ENCODE assay signal across 19 cellular contexts in the genomic region with DNA sequence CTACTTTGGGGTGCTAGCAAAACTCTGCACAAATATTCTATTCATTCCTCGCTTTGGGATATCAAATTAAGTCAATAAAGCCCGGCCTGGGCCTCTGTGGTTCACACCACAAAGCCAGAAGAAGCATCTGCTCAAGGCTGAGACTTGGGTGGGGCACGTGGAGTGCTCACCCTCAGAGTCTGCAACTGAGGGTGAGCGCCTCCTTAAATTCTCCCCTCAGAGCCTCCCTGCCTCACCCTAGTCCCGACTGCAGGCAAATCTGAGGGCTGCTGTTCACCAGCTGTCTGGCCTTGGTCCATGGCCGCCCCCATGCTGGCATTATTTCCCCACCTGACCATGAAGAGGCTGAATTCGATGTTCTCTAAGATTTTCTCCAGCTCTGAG. TPM values are rescaled to one million over a fixed set of nuclear protein-coding genes. Genes with fewer than 3 reads are reported as not detected.
A peak's percentile ranks its signal among the peaks of the same experiment; 100 is the strongest.
DNase-seq lines count a peak whose midpoint lies in the region; ATAC-seq and TF ChIP-seq lines count a peak whose summit lies in the region.
"Had no signal": no experiment of that assay in that cellular context is flagged by ENCODE, and none has a peak within 500 bp of the region (broad histone marks: within the 10 kb centered on the region; RNA-seq: fewer than 3 reads in every experiment).

No MANE protein-coding gene starts in this region.

- peak overlapping the region; percentile 54 for H3K4me3 Mint-ChIP-seq in activated naive CD8-positive, alpha-beta T cell
- H3K4me3 Mint-ChIP-seq in activated naive CD8-positive, alpha-beta T cell treated with anti-CD3 and anti-CD28 coated beads for 36 hours: no peak overlapping the region
- H3K4me3 Mint-ChIP-seq in brain (peak overlapping the region in 4 of 5 experiments; percentile 52 to 88 (median 63)), type B pancreatic cell (peak overlapping the region; percentile 70)
- peak overlapping the region in 6 of 10 donors; percentile 7 to 64 (median 45) for H3K4me3 Mint-ChIP-seq in naive thymus-derived CD8-positive, alpha-beta T cell
- H3K4me3 Mint-ChIP-seq: HFFc6 had no signal

- TF ChIP-seq CTCF in brain (conservative IDR thresholded peaks at IDR 0.05) (no peak), type B pancreatic cell (conservative IDR thresholded peaks at IDR 0.05) (no peak)

- no peak overlapping the region for H3K27ac Mint-ChIP-seq in activated naive CD8-positive, alpha-beta T cell
- H3K27ac Mint-ChIP-seq in activated naive CD8-positive, alpha-beta T cell treated with anti-CD3 and anti-CD28 coated beads for 36 hours: no peak overlapping the region
- H3K27ac Mint-ChIP-seq in brain (no peak overlapping the region), type B pancreatic cell (no peak overlapping the region)
- H3K27ac Mint-ChIP-seq in naive thymus-derived CD8-positive, alpha-beta T cell: no peak overlapping the region
- H3K27ac Mint-ChIP-seq: CD8-positive, alpha-beta T cell; HFFc6 had no signal

- H3K9me3 Mint-ChIP-seq in activated naive CD8-positive, alpha-beta T cell (ENCODE audit: low read depth): no peaks in the 10 kb centered on the region
- no peaks in the 10 kb centered on the region for H3K9me3 Mint-ChIP-seq in activated naive CD8-positive, alpha-beta T cell treated with anti-CD3 and anti-CD28 coated beads for 36 hours
- H3K9me3 Mint-ChIP-seq in brain (peaks cover 0 to 8% (median 0%) of the 10 kb centered on the region in 5 experiments), type B pancreatic cell (no peaks in the 10 kb centered on the region)
- peaks cover 0 to 1% (median 0%) of the 10 kb centered on the region in 9 donors for H3K9me3 Mint-ChIP-seq in naive thymus-derived CD8-positive, alpha-beta T cell
- H3K9me3 Mint-ChIP-seq: CD8-positive, alpha-beta T cell; HFFc6 had no signal

- peaks cover 36% of the 10 kb centered on the region for H3K27me3 Mint-ChIP-seq in activated naive CD8-positive, alpha-beta T cell
- peaks cover 59% of the 10 kb centered on the region for H3K27me3 Mint-ChIP-seq in activated naive CD8-positive, alpha-beta T cell treated with anti-CD3 and anti-CD28 coated beads for 36 hours
- H3K27me3 Mint-ChIP-seq in brain (peaks cover 70% of the 10 kb centered on the region), type B pancreatic cell (peaks cover 83% of the 10 kb centered on the region)
- H3K27me3 Mint-ChIP-seq in naive thymus-derived CD8-positive, alpha-beta T cell: peaks cover 34 to 74% (median 54%) of the 10 kb centered on the region in 5 donors

- no peaks in the 10 kb centered on the region for H3K36me3 Mint-ChIP-seq in activated naive CD8-positive, alpha-beta T cell
- H3K36me3 Mint-ChIP-seq in activated naive CD8-positive, alpha-beta T cell treated with anti-CD3 and anti-CD28 coated beads for 36 hours: no peaks in the 10 kb centered on the region
- H3K36me3 Mint-ChIP-seq in brain: no peaks in the 10 kb centered on the region
- H3K36me3 Mint-ChIP-seq in naive thymus-derived CD8-positive, alpha-beta T cell: peaks cover 0 to 3% (median 0%) of the 10 kb centered on the region in 3 donors
- no peaks in the 10 kb centered on the region for H3K36me3 Mint-ChIP-seq in type B pancreatic cell
- H3K36me3 Mint-ChIP-seq: CD8-positive, alpha-beta T cell had no signal

- peaks cover 14% of the 10 kb centered on the region for H3K4me1 Mint-ChIP-seq in activated naive CD8-positive, alpha-beta T cell (ENCODE audit: low read depth)
- peaks cover 8% of the 10 kb centered on the region for H3K4me1 Mint-ChIP-seq in activated naive CD8-positive, alpha-beta T cell treated with anti-CD3 and anti-CD28 coated beads for 36 hours
- peaks cover 25% of the 10 kb centered on the region for H3K4me1 Mint-ChIP-seq in brain
- peaks cover 14 to 31% (median 17%) of the 10 kb centered on the region in 4 donors for H3K4me1 Mint-ChIP-seq in naive thymus-derived CD8-positive, alpha-beta T cell
- peaks cover 5% of the 10 kb centered on the region for H3K4me1 Mint-ChIP-seq in type B pancreatic cell (ENCODE audit: unreplicated experiment)

- H3K27me3 ChIP-seq in H7 (ENCODE audit: control insufficient read depth, insufficient read depth, low read length): peaks cover 69% of the 10 kb centered on the region

- no peak for DNase-seq in activated naive CD8-positive, alpha-beta T cell treated with anti-CD3 and anti-CD28 coated beads for 36 hours
- DNase-seq in naive thymus-derived CD8-positive, alpha-beta T cell: no peak
- DNase-seq in type B pancreatic cell (ENCODE audit: extremely low spot score, unreplicated experiment) (no peak), H7 (no peak), NCI-H446 treated with DMSO at 0.1 percent for 48 hours (lab: John Stamatoyannopoulos, UW) (no peak), NCI-H526 treated with DMSO at 0.1 percent for 48 hours (lab: John Stamatoyannopoulos, UW) (no peak)
- DNase-seq: CD8-positive, alpha-beta T cell; DND-41; GDM1; GOT3; HFFc6; IMR-90; NCI-H187; NK-92 treated with Interleukin-12 subunit alpha and Interleukin-12 subunit beta, amount 100 ng/mL, for 24 hours; OCI-M1 had no signal

- no peaks in the 10 kb centered on the region for H3K36me3 ChIP-seq in H7 (replicated peaks; ENCODE audit: control insufficient read depth, insufficient read depth, low read length)

- POLR2A ChIA-PET in naive thymus-derived CD8-positive, alpha-beta T cell (lab: Charles Lee): no interaction called here

- no peak overlapping the region for H3K4me3 ChIP-seq in H7 (ENCODE audit: insufficient read depth, low read depth, low read length)

- no peak for ATAC-seq in naive thymus-derived CD8-positive, alpha-beta T cell
- ATAC-seq: CD8-positive, alpha-beta T cell had no signal

RNA-seq across cellular contexts. Expression of a gene that starts 1.7 kb away (rescaled TPM):
- total RNA-seq in activated naive CD8-positive, alpha-beta T cell treated with anti-CD3 and anti-CD28 coated beads for 36 hours: not detected
- polyA plus RNA-seq in brain (ENCODE audit: insufficient read depth, low read depth, low replicate concordance): 10.1 TPM
- total RNA-seq in naive thymus-derived CD8-positive, alpha-beta T cell: not detected
- not detected for polyA plus RNA-seq in naive thymus-derived CD8-positive, alpha-beta T cell
- 2.6 and 3.3 TPM in 2 replicates for total RNA-seq in type B pancreatic cell (ENCODE audit: low replicate concordance)
- 0.67 and 0.76 TPM in 2 replicates for total RNA-seq in H7 (2014; rRNA removed; shearing (Covaris generic))
- total RNA-seq: CD8-positive, alpha-beta T cell; HFFc6; IMR-90; LHCN-M2; RPMI7951 had no signal
- polyA plus RNA-seq: IMR-90 had no signal

RNA-seq across cellular contexts. Expression of a gene that starts 38.1 kb away (rescaled TPM):
- total RNA-seq in activated naive CD8-positive, alpha-beta T cell treated with anti-CD3 and anti-CD28 coated beads for 36 hours: 10 to 100 TPM; 22.1 to 23.4 TPM
- polyA plus RNA-seq in brain (ENCODE audit: insufficient read depth, low read depth, low replicate concordance): 16.2 TPM
- 10 to 100 TPM; 39.8 to 41.0 TPM for total RNA-seq in naive thymus-derived CD8-positive, alpha-beta T cell
- 10 to 100 TPM; 25.5 to 41.0 (median 27.0) TPM for polyA plus RNA-seq in naive thymus-derived CD8-positive, alpha-beta T cell
- total RNA-seq in type B pancreatic cell (ENCODE audit: low replicate concordance): 21.6 and 37.7 TPM in 2 replicates
- total RNA-seq in H7 (2014; rRNA removed; shearing (Covaris generic)): 26.9 and 28.4 TPM in 2 replicates
